ENCODE assay signal across 1 cellular context in the genomic region with DNA sequence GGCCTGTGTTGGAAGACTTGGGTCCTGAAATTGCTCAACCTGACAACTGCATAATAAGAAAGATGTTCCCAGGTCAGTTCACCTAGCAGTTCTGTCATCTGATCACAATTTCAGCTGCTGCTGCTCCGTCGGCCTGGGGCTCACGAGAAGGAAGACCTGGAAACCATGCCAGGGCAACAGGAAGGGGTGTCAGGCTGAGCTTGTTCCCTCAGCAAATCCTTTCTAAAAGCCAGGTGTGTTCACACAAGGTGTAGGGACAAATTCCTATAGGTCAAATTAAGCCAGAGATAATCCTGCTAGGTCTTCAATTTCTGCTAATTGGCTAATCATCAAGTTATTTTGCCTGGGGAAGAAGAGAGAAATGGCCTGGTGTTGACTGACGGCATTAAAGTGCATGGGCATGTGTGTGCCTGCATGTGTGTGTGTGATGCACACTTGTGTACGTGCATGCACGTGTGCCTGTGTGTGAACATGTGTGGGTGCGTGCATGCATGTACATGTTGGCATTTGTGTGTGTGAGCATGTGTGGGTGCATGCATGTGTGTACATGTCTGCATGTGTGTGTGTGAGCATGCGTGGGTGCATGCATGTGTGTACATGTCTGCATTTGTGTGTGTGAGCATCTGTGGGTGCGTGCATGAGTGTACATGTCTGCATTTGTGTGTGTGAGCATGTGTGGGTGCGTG.
A peak's percentile ranks its signal among the peaks of the same experiment; 100 is the strongest.
TF ChIP-seq lines count a peak whose summit lies in the region.

No MANE protein-coding gene starts in this region.

TF ChIP-seq in HepG2, 621 proteins besides CTCF, POLR2A, EP300 and RAD21 (continued from another document):
- TF ChIP-seq, protein P1, sequence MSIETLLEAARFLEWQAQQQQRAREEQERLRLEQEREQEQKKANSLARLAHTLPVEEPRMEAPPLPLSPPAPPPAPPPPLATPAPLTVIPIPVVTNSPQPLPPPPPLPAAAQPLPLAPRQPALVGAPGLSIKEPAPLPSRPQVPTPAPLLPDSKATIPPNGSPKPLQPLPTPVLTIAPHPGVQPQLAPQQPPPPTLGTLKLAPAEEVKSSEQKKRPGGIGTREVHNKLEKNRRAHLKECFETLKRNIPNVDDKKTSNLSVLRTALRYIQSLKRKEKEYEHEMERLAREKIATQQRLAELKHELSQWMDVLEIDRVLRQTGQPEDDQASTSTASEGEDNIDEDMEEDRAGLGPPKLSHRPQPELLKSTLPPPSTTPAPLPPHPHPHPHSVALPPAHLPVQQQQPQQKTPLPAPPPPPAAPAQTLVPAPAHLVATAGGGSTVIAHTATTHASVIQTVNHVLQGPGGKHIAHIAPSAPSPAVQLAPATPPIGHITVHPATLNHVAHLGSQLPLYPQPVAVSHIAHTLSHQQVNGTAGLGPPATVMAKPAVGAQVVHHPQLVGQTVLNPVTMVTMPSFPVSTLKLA (IDR thresholded peaks at IDR 0.05) = peak; percentile 97
- TF ChIP-seq SNAPC2 (CRISPR knock-in tag; IDR thresholded peaks at IDR 0.05) = no peak
- TF ChIP-seq, protein P2, sequence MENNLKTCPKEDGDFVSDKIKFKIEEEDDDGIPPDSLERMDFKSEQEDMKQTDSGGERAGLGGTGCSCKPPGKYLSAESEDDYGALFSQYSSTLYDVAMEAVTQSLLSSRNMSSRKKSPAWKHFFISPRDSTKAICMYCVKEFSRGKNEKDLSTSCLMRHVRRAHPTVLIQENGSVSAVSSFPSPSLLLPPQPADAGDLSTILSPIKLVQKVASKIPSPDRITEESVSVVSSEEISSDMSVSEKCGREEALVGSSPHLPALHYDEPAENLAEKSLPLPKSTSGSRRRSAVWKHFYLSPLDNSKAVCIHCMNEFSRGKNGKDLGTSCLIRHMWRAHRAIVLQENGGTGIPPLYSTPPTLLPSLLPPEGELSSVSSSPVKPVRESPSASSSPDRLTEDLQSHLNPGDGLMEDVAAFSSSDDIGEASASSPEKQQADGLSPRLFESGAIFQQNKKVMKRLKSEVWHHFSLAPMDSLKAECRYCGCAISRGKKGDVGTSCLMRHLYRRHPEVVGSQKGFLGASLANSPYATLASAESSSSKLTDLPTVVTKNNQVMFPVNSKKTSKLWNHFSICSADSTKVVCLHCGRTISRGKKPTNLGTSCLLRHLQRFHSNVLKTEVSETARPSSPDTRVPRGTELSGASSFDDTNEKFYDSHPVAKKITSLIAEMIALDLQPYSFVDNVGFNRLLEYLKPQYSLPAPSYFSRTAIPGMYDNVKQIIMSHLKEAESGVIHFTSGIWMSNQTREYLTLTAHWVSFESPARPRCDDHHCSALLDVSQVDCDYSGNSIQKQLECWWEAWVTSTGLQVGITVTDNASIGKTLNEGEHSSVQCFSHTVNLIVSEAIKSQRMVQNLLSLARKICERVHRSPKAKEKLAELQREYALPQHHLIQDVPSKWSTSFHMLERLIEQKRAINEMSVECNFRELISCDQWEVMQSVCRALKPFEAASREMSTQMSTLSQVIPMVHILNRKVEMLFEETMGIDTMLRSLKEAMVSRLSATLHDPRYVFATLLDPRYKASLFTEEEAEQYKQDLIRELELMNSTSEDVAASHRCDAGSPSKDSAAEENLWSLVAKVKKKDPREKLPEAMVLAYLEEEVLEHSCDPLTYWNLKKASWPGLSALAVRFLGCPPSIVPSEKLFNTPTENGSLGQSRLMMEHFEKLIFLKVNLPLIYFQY (CRISPR knock-in tag; IDR thresholded peaks at IDR 0.05; ENCODE audit: borderline replicate concordance) = no peak
